In genomic region chr7:131010029-131010705, GRCh38 we compare ENCODE assay signal across 10 cellular contexts.
A peak's percentile ranks its signal among the peaks of the same experiment; 100 is the strongest.
DNase-seq lines count a peak whose midpoint lies in the region; ATAC-seq and TF ChIP-seq lines count a peak whose summit lies in the region.
"Had no signal": no experiment of that assay in that cellular context is flagged by ENCODE, and none has a peak within 500 bp of the region (broad histone marks: within the 10 kb centered on the region; RNA-seq: fewer than 3 reads in every experiment).

No MANE protein-coding gene starts in this region.

- no peaks in the 10 kb centered on the region for H3K9me3 Mint-ChIP-seq in activated T-cell treated with anti-CD3 and anti-CD28 coated beads, Interleukin-2, amount 50 U/mL, for 4 hours
- H3K9me3 Mint-ChIP-seq in activated B cell treated with CpG ODN at 0.5 μM for 24 hours = no peaks in the 10 kb centered on the region
- no peaks in the 10 kb centered on the region for H3K9me3 Mint-ChIP-seq in immature natural killer cell
- no peaks in the 10 kb centered on the region for H3K9me3 Mint-ChIP-seq in endothelial cell (ENCODE audit: unreplicated experiment)

- CTCF ChIA-PET in activated B cell treated with CpG ODN at 0.5 μM for 24 hours (lab: Charles Lee) = interaction anchor here (1.4 to 1.8 kb wide), 2 partner anchors 28 to 30 kb away, joined by 5 to 9 read pairs; no protein-coding TSS in a partner anchor

- no peaks in the 10 kb centered on the region for H3K9me3 ChIP-seq in subcutaneous abdominal adipose tissue (ENCODE audit: control insufficient read depth in 5 of 5, low read length in 5 of 5)
- no peaks in the 10 kb centered on the region for H3K9me3 ChIP-seq in prostate gland

- no peak for DNase-seq in activated T-cell treated with anti-CD3 and anti-CD28 coated beads, Interleukin-2, amount 50 U/mL, for 4 hours
- DNase-seq in activated T-cell treated with anti-CD3 and anti-CD28 coated beads for 4 hours (no peak), activated B cell treated with CpG ODN at 0.5 μM for 24 hours (no peak), immature natural killer cell (no peak), endothelial cell (ENCODE audit: low spot score) (no peak), prostate gland (ENCODE audit: low spot score) (no peak)
- DNase-seq: NCI-H345, nucleus accumbens had no signal

- TF ChIP-seq POLR2A in prostate gland (IDR thresholded peaks at IDR 0.05) = no peak

- intact Hi-C loops in activated B cell treated with CpG ODN at 0.5 μM for 24 hours (cut with micrococcal nuclease) = loop anchor here (2.0 kb wide), 1 partner anchor 13 kb away; no protein-coding TSS in a partner anchor
- intact Hi-C loops in prostate gland (cut with DNase I) = loop anchor here (5.0 kb wide), 1 partner anchor 118 kb away; no protein-coding TSS in a partner anchor

- no peak overlapping the region for H3K4me3 ChIP-seq in subcutaneous abdominal adipose tissue (ENCODE audit: low read depth in 1 of 5, low read length in 5 of 5)
- H3K4me3 ChIP-seq in prostate gland = no peak overlapping the region

- peaks cover 12 to 61% (median 56%) of the 10 kb centered on the region in 5 donors for H3K4me1 ChIP-seq in subcutaneous abdominal adipose tissue (ENCODE audit: control insufficient read depth in 5 of 5, insufficient read depth in 5 of 5, low read length in 5 of 5)
- H3K4me1 ChIP-seq in prostate gland (replicated peaks) = peaks cover 14% of the 10 kb centered on the region

- peaks cover 88% of the 10 kb centered on the region for H3K4me1 Mint-ChIP-seq in activated T-cell treated with anti-CD3 and anti-CD28 coated beads, Interleukin-2, amount 50 U/mL, for 4 hours (ENCODE audit: low read depth)
- H3K4me1 Mint-ChIP-seq in activated B cell treated with CpG ODN at 0.5 μM for 24 hours (peaks cover 90% of the 10 kb centered on the region), immature natural killer cell (peaks cover 81 to 95% of the 10 kb centered on the region in 2 donors), endothelial cell (ENCODE audit: unreplicated experiment) (peaks cover 4% of the 10 kb centered on the region)

- TF ChIP-seq CTCF in activated B cell treated with CpG ODN at 0.5 μM for 24 hours (IDR thresholded peaks at IDR 0.05) (no peak), endothelial cell (IDR thresholded peaks at IDR 0.05; ENCODE audit: unreplicated experiment) (no peak), prostate gland (IDR thresholded peaks at IDR 0.05) (no peak)

- H3K36me3 Mint-ChIP-seq in activated T-cell treated with anti-CD3 and anti-CD28 coated beads, Interleukin-2, amount 50 U/mL, for 4 hours (ENCODE audit: insufficient read depth) = peaks cover 24% of the 10 kb centered on the region
- H3K36me3 Mint-ChIP-seq in activated B cell treated with CpG ODN at 0.5 μM for 24 hours (ENCODE audit: low read depth) (peaks cover 20% of the 10 kb centered on the region), immature natural killer cell (no peaks in the 10 kb centered on the region), endothelial cell (ENCODE audit: low read depth, unreplicated experiment) (no peaks in the 10 kb centered on the region)

- 83% methylated on average over 12 of the region's 12 CpGs for WGBS in prostate gland

- H3K9ac ChIP-seq in subcutaneous abdominal adipose tissue (ENCODE audit: low read length in 5 of 5) = no peak overlapping the region

- H3K27me3 Mint-ChIP-seq in activated T-cell treated with anti-CD3 and anti-CD28 coated beads, Interleukin-2, amount 50 U/mL, for 4 hours (ENCODE audit: low read depth) = no peaks in the 10 kb centered on the region
- H3K27me3 Mint-ChIP-seq in activated B cell treated with CpG ODN at 0.5 μM for 24 hours (no peaks in the 10 kb centered on the region), immature natural killer cell (ENCODE audit: low read depth in 3 of 3) (peaks cover 4 to 10% (median 7%) of the 10 kb centered on the region in 3 donors), endothelial cell (ENCODE audit: unreplicated experiment) (no peaks in the 10 kb centered on the region)

- H3K36me3 ChIP-seq in subcutaneous abdominal adipose tissue (ENCODE audit: control insufficient read depth in 5 of 5, insufficient read depth in 5 of 5, low read length in 5 of 5) (peaks cover 0 to 3% (median 1%) of the 10 kb centered on the region in 5 donors), prostate gland (no peaks in the 10 kb centered on the region)

- H3K27me3 ChIP-seq in subcutaneous abdominal adipose tissue (ENCODE audit: control insufficient read depth in 5 of 5, insufficient read depth in 4 of 5, low read length in 5 of 5) (no peaks in the 10 kb centered on the region), prostate gland (replicated peaks; ENCODE audit: insufficient read depth) (no peaks in the 10 kb centered on the region)

- H3K4me3 Mint-ChIP-seq in activated T-cell treated with anti-CD3 and anti-CD28 coated beads, Interleukin-2, amount 50 U/mL, for 4 hours = peak overlapping the region; percentile 69
- H3K4me3 Mint-ChIP-seq in activated B cell treated with CpG ODN at 0.5 μM for 24 hours (peak overlapping the region; percentile 8), immature natural killer cell (peak overlapping the region in 2 of 5 donors; percentile 8 to 88), endothelial cell (ENCODE audit: unreplicated experiment) (no peak overlapping the region)

- POLR2A ChIA-PET in activated B cell treated with CpG ODN at 0.5 μM for 24 hours (lab: Charles Lee) = interaction anchor here (0.8 to 1.0 kb wide), 3 partner anchors 12 to 42 kb away, joined by 3 read pairs; no protein-coding TSS in a partner anchor

- H3K27ac Mint-ChIP-seq in activated B cell treated with CpG ODN at 0.5 μM for 24 hours = peak overlapping the region; percentile 89
- peak overlapping the region in 4 of 6 donors; percentile 2 to 73 (median 28) for H3K27ac Mint-ChIP-seq in immature natural killer cell
- H3K27ac Mint-ChIP-seq in endothelial cell (ENCODE audit: unreplicated experiment) = no peak overlapping the region

- peak overlapping the region; percentile 92 for H3K27ac ChIP-seq in subcutaneous abdominal adipose tissue (ENCODE audit: low read depth, low read length)
- no peak overlapping the region for H3K27ac ChIP-seq in prostate gland

- no peak for ATAC-seq in activated T-cell treated with anti-CD3 and anti-CD28 coated beads, Interleukin-2, amount 50 U/mL, for 4 hours
- ATAC-seq in activated B cell treated with CpG ODN at 0.5 μM for 24 hours (ENCODE audit: low read depth) (no peak), GM18502 (IDR thresholded peaks at IDR 0.05; ENCODE audit: poor library complexity, unreplicated experiment) (no peak)
